In the genomic region with DNA sequence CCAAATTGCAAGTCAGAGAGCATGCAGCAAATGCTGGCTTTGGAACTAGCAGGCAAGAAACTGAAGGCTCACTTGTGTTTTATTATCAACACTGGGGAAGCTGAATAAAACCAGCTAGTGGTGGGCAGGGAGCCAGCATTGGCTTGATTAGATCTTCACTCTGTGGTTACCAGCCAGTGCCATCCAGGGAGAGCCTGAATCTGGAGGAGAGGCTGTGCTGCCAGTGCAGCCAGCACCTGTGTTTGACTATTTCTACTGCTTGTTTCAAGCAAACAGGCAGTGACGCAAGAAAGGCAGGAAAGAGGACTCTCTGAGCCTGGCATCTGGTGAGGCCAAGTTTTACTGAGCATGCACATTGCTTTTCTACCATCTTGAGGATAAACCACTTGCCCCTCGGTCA, we compare ENCODE assay signal across 1 cellular context.
TF ChIP-seq lines count a peak whose summit lies in the region.

No MANE protein-coding gene starts in this region.

TF ChIP-seq in GM23338, 12 proteins besides CTCF, POLR2A, EP300 and RAD21 (continued from another document):
- TF ChIP-seq JUNB (IDR thresholded peaks at IDR 0.05; ENCODE audit: unreplicated experiment) (no peak), STAT1 (IDR thresholded peaks at IDR 0.05; ENCODE audit: unreplicated experiment) (no peak), CREB1 (CRISPR knock-in tag; IDR thresholded peaks at IDR 0.05; ENCODE audit: low read depth) (no peak), NANOG (IDR thresholded peaks at IDR 0.05; ENCODE audit: borderline replicate concordance) (no peak), ZNF114 (CRISPR knock-in tag; IDR thresholded peaks at IDR 0.05) (no peak), POLR2AphosphoS5 (IDR thresholded peaks at IDR 0.05; ENCODE audit: low read depth) (no peak), EZH2 (IDR thresholded peaks at IDR 0.05; ENCODE audit: low read depth, unreplicated experiment) (no peak)
- TF ChIP-seq, protein P1, sequence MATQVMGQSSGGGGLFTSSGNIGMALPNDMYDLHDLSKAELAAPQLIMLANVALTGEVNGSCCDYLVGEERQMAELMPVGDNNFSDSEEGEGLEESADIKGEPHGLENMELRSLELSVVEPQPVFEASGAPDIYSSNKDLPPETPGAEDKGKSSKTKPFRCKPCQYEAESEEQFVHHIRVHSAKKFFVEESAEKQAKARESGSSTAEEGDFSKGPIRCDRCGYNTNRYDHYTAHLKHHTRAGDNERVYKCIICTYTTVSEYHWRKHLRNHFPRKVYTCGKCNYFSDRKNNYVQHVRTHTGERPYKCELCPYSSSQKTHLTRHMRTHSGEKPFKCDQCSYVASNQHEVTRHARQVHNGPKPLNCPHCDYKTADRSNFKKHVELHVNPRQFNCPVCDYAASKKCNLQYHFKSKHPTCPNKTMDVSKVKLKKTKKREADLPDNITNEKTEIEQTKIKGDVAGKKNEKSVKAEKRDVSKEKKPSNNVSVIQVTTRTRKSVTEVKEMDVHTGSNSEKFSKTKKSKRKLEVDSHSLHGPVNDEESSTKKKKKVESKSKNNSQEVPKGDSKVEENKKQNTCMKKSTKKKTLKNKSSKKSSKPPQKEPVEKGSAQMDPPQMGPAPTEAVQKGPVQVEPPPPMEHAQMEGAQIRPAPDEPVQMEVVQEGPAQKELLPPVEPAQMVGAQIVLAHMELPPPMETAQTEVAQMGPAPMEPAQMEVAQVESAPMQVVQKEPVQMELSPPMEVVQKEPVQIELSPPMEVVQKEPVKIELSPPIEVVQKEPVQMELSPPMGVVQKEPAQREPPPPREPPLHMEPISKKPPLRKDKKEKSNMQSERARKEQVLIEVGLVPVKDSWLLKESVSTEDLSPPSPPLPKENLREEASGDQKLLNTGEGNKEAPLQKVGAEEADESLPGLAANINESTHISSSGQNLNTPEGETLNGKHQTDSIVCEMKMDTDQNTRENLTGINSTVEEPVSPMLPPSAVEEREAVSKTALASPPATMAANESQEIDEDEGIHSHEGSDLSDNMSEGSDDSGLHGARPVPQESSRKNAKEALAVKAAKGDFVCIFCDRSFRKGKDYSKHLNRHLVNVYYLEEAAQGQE (IDR thresholded peaks at IDR 0.05; ENCODE audit: unreplicated experiment) = no peak
- TF ChIP-seq, protein P2, sequence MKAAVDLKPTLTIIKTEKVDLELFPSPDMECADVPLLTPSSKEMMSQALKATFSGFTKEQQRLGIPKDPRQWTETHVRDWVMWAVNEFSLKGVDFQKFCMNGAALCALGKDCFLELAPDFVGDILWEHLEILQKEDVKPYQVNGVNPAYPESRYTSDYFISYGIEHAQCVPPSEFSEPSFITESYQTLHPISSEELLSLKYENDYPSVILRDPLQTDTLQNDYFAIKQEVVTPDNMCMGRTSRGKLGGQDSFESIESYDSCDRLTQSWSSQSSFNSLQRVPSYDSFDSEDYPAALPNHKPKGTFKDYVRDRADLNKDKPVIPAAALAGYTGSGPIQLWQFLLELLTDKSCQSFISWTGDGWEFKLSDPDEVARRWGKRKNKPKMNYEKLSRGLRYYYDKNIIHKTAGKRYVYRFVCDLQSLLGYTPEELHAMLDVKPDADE (IDR thresholded peaks at IDR 0.05) = no peak
TF ChIP-seq in GM23338: peak in this region for 0.
